In the genomic region with DNA sequence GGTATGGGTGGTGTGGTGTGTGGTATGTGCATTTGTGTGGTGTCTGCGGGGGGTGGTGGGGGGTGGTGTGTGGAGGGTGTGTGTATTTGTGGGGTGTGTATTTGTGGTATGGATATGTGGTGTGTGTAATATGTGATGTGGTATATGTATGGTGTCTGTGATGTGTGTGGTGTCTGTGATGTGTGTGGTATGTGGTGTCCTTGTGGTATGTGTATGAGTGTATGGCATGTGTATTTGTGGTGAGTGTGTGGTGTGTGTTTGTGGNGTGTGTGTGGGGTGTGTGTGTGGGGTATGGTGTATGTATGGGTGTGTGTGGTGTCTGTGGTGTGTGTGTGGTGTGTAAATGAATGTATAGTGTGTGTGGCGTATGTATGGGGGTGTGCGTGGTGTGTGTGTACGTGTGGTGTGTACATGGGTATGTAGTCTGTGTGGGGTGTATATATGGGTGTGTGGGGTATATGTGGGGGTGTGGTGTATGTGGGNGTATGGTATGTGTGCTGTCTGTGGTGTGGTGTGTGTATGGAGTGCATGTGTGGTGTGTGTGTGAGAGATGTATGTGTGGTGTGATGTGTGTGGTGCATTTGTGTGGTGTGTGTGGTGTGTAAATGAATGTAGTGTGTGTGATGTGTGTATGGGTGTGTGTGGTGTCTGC, we compare ENCODE assay signal across 27 cellular contexts. TPM values are rescaled to one million over a fixed set of nuclear protein-coding genes. Genes with fewer than 3 reads are reported as not detected.
A peak's percentile ranks its signal among the peaks of the same experiment; 100 is the strongest.
DNase-seq lines count a peak whose midpoint lies in the region; ATAC-seq, FAIRE-seq and TF ChIP-seq lines count a peak whose summit lies in the region.
"Had no signal": no experiment of that assay in that cellular context is flagged by ENCODE, and none has a peak within 500 bp of the region (broad histone marks: within the 10 kb centered on the region; RNA-seq: fewer than 3 reads in every experiment).

No MANE protein-coding gene starts in this region.

- H3K18ac ChIP-seq in IMR-90 (ENCODE audit: low read depth, low read length): no peak overlapping the region

- H3K27ac ChIP-seq in BLaER1 (peak overlapping the region; percentile 85), IMR-90 (ENCODE audit: insufficient read depth, low read length) (no peak overlapping the region), endothelial cell of umbilical vein (ENCODE audit: insufficient read depth, low read depth, low read length) (peak overlapping the region; percentile 87)
- H3K27ac ChIP-seq: A549, HL-60 had no signal

- TF ChIP-seq POLR2A in IMR-90 (IDR thresholded peaks at IDR 0.05; ENCODE audit: low read depth, low read length) (no peak), endothelial cell of umbilical vein (IDR thresholded peaks at IDR 0.05; ENCODE audit: low read depth, low read length) (no peak)

- BruUV-seq in IMR-90 (replicated peaks; lab: Mats Ljungman, UMichigan) (no TSS peak), endothelial cell of umbilical vein (replicated peaks; lab: Mats Ljungman, UMichigan) (no TSS peak)

- H3K4me1 Mint-ChIP-seq in activated T-cell treated with anti-CD3 and anti-CD28 coated beads, Interleukin-2, amount 50 U/mL, for 72 hours (ENCODE audit: low read depth): no peaks in the 10 kb centered on the region

- H3K9me3 Mint-ChIP-seq in activated T-cell treated with anti-CD3 and anti-CD28 coated beads, Interleukin-2, amount 50 U/mL, for 72 hours: no peaks in the 10 kb centered on the region
- H3K9me3 Mint-ChIP-seq: CD8-positive, alpha-beta T cell had no signal

- POLR2A ChIA-PET in IMR-90 (lab: Charles Lee; ENCODE audit: unreplicated experiment) (interaction anchor here (0.6 kb wide), 1 partner anchor 416 kb away, joined by 3 read pairs; no protein-coding TSS in a partner anchor), endothelial cell of umbilical vein (lab: Charles Lee) (interaction anchor here (1.5 kb wide), 1 partner anchor 14 kb away, joined by 3 read pairs; no protein-coding TSS in a partner anchor)

- H3K23ac ChIP-seq in IMR-90 (ENCODE audit: low read depth, low read length): no peak overlapping the region

- no peak overlapping the region for H2BK15ac ChIP-seq in IMR-90 (ENCODE audit: low read depth, low read length)

- H4K8ac ChIP-seq in IMR-90 (ENCODE audit: low read depth in 2 of 2, low read length in 2 of 2): no peak overlapping the region

- dilution Hi-C loops in IMR-90 (cut with HindIII; ENCODE audit: low sequenced_read_pairs, unreplicated experiment) (no loop called here), endothelial cell of umbilical vein (cut with MboI; ENCODE audit: extremely low pct_ligation_motif_present, low sequenced_read_pairs) (no loop called here)

- CTCF ChIA-PET in IMR-90 (lab: Yijun Ruan, JAX) (no interaction called here), endothelial cell of umbilical vein (lab: Charles Lee) (interaction anchor here (1.4 kb wide), 1 partner anchor 15 kb away, joined by 3 read pairs; no protein-coding TSS in a partner anchor)

- H4K20me1 ChIP-seq in BLaER1: no peaks in the 10 kb centered on the region
- no peaks in the 10 kb centered on the region for H4K20me1 ChIP-seq in IMR-90 (ENCODE audit: insufficient read depth, low read length)
- H4K20me1 ChIP-seq in endothelial cell of umbilical vein (replicated peaks; ENCODE audit: control insufficient read depth, extremely low read depth, insufficient read depth, low read length): no peaks in the 10 kb centered on the region

- no peak overlapping the region for H2AK5ac ChIP-seq in IMR-90 (ENCODE audit: low read depth, low read length)

- H3K4me2 ChIP-seq in BLaER1 (peak overlapping the region; percentile 81), IMR-90 (ENCODE audit: low read depth, low read length) (no peak overlapping the region), endothelial cell of umbilical vein (ENCODE audit: insufficient read depth, low read length) (no peak overlapping the region)
- H3K4me2 ChIP-seq: A549 had no signal

- H3K4ac ChIP-seq in IMR-90 (ENCODE audit: low read depth, low read length): no peak overlapping the region

- intact Hi-C loops in IMR-90 (cut with micrococcal nuclease) (no loop called here), endothelial cell of umbilical vein (cut with micrococcal nuclease) (loop anchor here (1.0 to 10.0 kb wide), 4 partner anchors 27 to 316 kb away; partner anchors contain the start of gene CHST15)

- no peaks in the 10 kb centered on the region for H3K36me3 Mint-ChIP-seq in activated T-cell treated with anti-CD3 and anti-CD28 coated beads, Interleukin-2, amount 50 U/mL, for 72 hours (ENCODE audit: insufficient read depth in 2 of 2)
- H3K36me3 Mint-ChIP-seq: CD8-positive, alpha-beta T cell had no signal

- DNase-seq in activated T-cell treated with anti-CD3 and anti-CD28 coated beads, Interleukin-2, amount 50 U/mL, for 72 hours: no peak
- DNase-seq in activated T-cell treated with anti-CD3 and anti-CD28 coated beads, Interleukin-2, amount 50 U/mL, for 1 hour: no peak
- DNase-seq in IMR-90 (no peak), endothelial cell of umbilical vein (ENCODE audit: low read depth, low spot score) (no peak), 8988T (no peak), NCI-H1436 treated with DMSO at 0.1 percent for 48 hours (lab: John Stamatoyannopoulos, UW) (no peak), NCI-H1048 (lab: John Stamatoyannopoulos, UW) (no peak)
- DNase-seq: Calu3; CD8-positive, alpha-beta T cell; DMS153; EL; GF-D8; H7; NCI-H1092 treated with DMSO at 0.1 percent for 48 hours; NCI-H146; NCI-H2029; NCI-H226; NCI-H524; NCI-H774; NK-92 treated with Interleukin-12 subunit alpha and Interleukin-12 subunit beta, amount 100 ng/mL, for 24 hours had no signal

- no peak for FAIRE-seq in endothelial cell of umbilical vein (lab: Jason Lieb, UNC)
- FAIRE-seq: A549, HepG2 had no signal

- no peaks in the 10 kb centered on the region for H3K36me3 ChIP-seq in BLaER1
- no peaks in the 10 kb centered on the region for H3K36me3 ChIP-seq in IMR-90 (ENCODE audit: control insufficient read depth, insufficient read depth, low read length)
- H3K36me3 ChIP-seq in endothelial cell of umbilical vein (ENCODE audit: control insufficient read depth in 2 of 2, extremely low read depth in 1 of 2, insufficient read depth in 2 of 2, low read length in 2 of 2): no peaks in the 10 kb centered on the region
- H3K36me3 ChIP-seq: Peyer's patch had no signal

- H3K9me3 ChIP-seq in BLaER1 (no peaks in the 10 kb centered on the region), IMR-90 (ENCODE audit: control insufficient read depth, insufficient read depth, low read length) (peaks cover 4% of the 10 kb centered on the region), endothelial cell of umbilical vein (replicated peaks; ENCODE audit: control insufficient read depth, insufficient read depth, low read length) (no peaks in the 10 kb centered on the region)
- H3K9me3 ChIP-seq: A549, Peyer's patch had no signal

- no peak overlapping the region for H3K9ac ChIP-seq in BLaER1
- no peak overlapping the region for H3K9ac ChIP-seq in IMR-90 (ENCODE audit: low read depth, low read length)
- no peak overlapping the region for H3K9ac ChIP-seq in endothelial cell of umbilical vein (replicated peaks; ENCODE audit: extremely low read depth, insufficient read depth, low read length)

- no peak overlapping the region for H3K14ac ChIP-seq in IMR-90 (replicated peaks; ENCODE audit: low read depth, low read length)

- H2AFZ ChIP-seq in IMR-90 (replicated peaks; ENCODE audit: low read length, poor library complexity) (peak overlapping the region; percentile 21), endothelial cell of umbilical vein (ENCODE audit: low read depth, low read length) (no peak overlapping the region)

- H2BK5ac ChIP-seq in IMR-90 (ENCODE audit: low read depth, low read length, poor library complexity, severe bottlenecking): peak overlapping the region; percentile 89

- H4K91ac ChIP-seq in IMR-90 (ENCODE audit: insufficient read depth, low read depth, low read length): no peak overlapping the region

- H3K4me1 ChIP-seq in BLaER1 (peaks cover 97% of the 10 kb centered on the region), IMR-90 (ENCODE audit: control insufficient read depth, insufficient read depth, low read length) (no peaks in the 10 kb centered on the region), endothelial cell of umbilical vein (ENCODE audit: control insufficient read depth, extremely low read depth, insufficient read depth, low read length) (peaks cover 21% of the 10 kb centered on the region)
- H3K4me1 ChIP-seq: A549 had no signal

- no peak overlapping the region for H3K4me3 Mint-ChIP-seq in activated T-cell treated with anti-CD3 and anti-CD28 coated beads, Interleukin-2, amount 50 U/mL, for 72 hours
- H3K4me3 Mint-ChIP-seq: CD8-positive, alpha-beta T cell had no signal

- H3K79me1 ChIP-seq in IMR-90 (ENCODE audit: low read depth in 1 of 2, low read length in 2 of 2): no peaks in the 10 kb centered on the region

- in situ Hi-C loops in IMR-90 (cut with MboI; ENCODE audit: low sequenced_read_pairs): no loop called here

- TF ChIP-seq CTCF in IMR-90 (conservative IDR thresholded peaks at IDR 0.05; ENCODE audit: low read depth, low read length): no peak
- TF ChIP-seq CTCF in endothelial cell of umbilical vein (IDR thresholded peaks at IDR 0.05; ENCODE audit: extremely low read depth in 1 of 2, insufficient read depth in 1 of 2, low read depth in 1 of 2, low read length in 2 of 2): no peak

- H3K4me3 ChIP-seq in BLaER1 (no peak overlapping the region), IMR-90 (ENCODE audit: insufficient read depth, low read depth, low read length) (no peak overlapping the region), endothelial cell of umbilical vein (replicated peaks in 1 of 3; ENCODE audit: insufficient read depth in 1 of 3, low read depth in 1 of 3, low read length in 3 of 3) (no peak overlapping the region)
- H3K4me3 ChIP-seq: A549, Peyer's patch had no signal

- peak; percentile 33 to 66 for ATAC-seq in activated T-cell treated with anti-CD3 and anti-CD28 coated beads, Interleukin-2, amount 50 U/mL, for 72 hours (replicated peaks in 1 of 2)
- ATAC-seq in IMR-90 (ENCODE audit: low read depth): no peak
- ATAC-seq: A549, HepG2, SK-N-SH treated with all-trans-retinoic acid at 6 μM for 48 hours had no signal

- H3K27ac Mint-ChIP-seq in activated T-cell treated with anti-CD3 and anti-CD28 coated beads, Interleukin-2, amount 50 U/mL, for 72 hours: no peak overlapping the region
- H3K27ac Mint-ChIP-seq: CD8-positive, alpha-beta T cell had no signal

- no peak overlapping the region for H4K5ac ChIP-seq in IMR-90 (ENCODE audit: low read depth, low read length)

- WGBS in IMR-90 (ENCODE audit: extremely low coverage in 2 of 2, insufficient read length in 1 of 2), 2 experiments: 81 to 100% methylated on average over 3 to 4 of the region's 4 CpGs

- H3K27me3 ChIP-seq in BLaER1 (no peaks in the 10 kb centered on the region), IMR-90 (ENCODE audit: control insufficient read depth, insufficient read depth, low read length) (no peaks in the 10 kb centered on the region), endothelial cell of umbilical vein (ENCODE audit: control insufficient read depth in 2 of 2, insufficient read depth in 2 of 2, low read length in 2 of 2) (no peaks in the 10 kb centered on the region)
- H3K27me3 ChIP-seq: Peyer's patch had no signal

- no peak overlapping the region for H2BK20ac ChIP-seq in IMR-90 (ENCODE audit: low read depth, low read length)

- TF ChIP-seq RAD21 in IMR-90 (IDR thresholded peaks at IDR 0.05; ENCODE audit: low read length): no peak

- H3K79me2 ChIP-seq in endothelial cell of umbilical vein (ENCODE audit: control insufficient read depth, insufficient read depth, low read length): no peaks in the 10 kb centered on the region

- H3K27me3 Mint-ChIP-seq in activated T-cell treated with anti-CD3 and anti-CD28 coated beads, Interleukin-2, amount 50 U/mL, for 72 hours (ENCODE audit: low read depth): no peaks in the 10 kb centered on the region

- no peak overlapping the region for H3K56ac ChIP-seq in IMR-90 (ENCODE audit: extremely low read depth, insufficient read depth, low read length)

- H3K9me1 ChIP-seq in IMR-90 (ENCODE audit: insufficient read depth, low read length) (no peaks in the 10 kb centered on the region), endothelial cell of umbilical vein (replicated peaks; ENCODE audit: control insufficient read depth, extremely low read depth, insufficient read depth, low read length) (no peaks in the 10 kb centered on the region)

- H2BK120ac ChIP-seq in IMR-90 (ENCODE audit: low read depth, low read length): no peak overlapping the region

- H2AK9ac ChIP-seq in IMR-90 (replicated peaks; ENCODE audit: low read depth, low read length, poor library complexity): no peak overlapping the region

RNA-seq across cellular contexts. Expression of gene CHST15, which starts 27.1 kb away (rescaled TPM):
- total RNA-seq in activated T-cell treated with anti-CD3 and anti-CD28 coated beads, Interleukin-2, amount 50 U/mL, for 72 hours: 1 to 10 TPM in 1 of 2 donors, under 1 TPM in 1; 0.38 to 2.4 TPM
- total RNA-seq in IMR-90 (2012; rRNA removed) (0.18 and 0.28 TPM in 2 replicates), endothelial cell of umbilical vein (23.1 and 29.2 TPM in 2 replicates)
- polyA plus RNA-seq in IMR-90 (2012; rRNA removed) (0.10 and 0.14 TPM in 2 replicates), endothelial cell of umbilical vein (21.8 and 23.1 TPM in 2 replicates)
- polyA plus RNA-seq in IMR-90 (2012; cell fraction: cytosol; rRNA removed): 0.02 and 0.08 TPM in 2 replicates
- 0.12 and 0.18 TPM in 2 replicates for polyA plus RNA-seq in IMR-90 (2012; cell fraction: nucleus; rRNA removed; ENCODE audit: low replicate concordance)
- polyA plus RNA-seq in endothelial cell of umbilical vein (2011; cell fraction: cytosol; rRNA removed): 14.3 and 15.2 TPM in 2 replicates
- 29.3 and 31.5 TPM in 2 replicates for polyA plus RNA-seq in endothelial cell of umbilical vein (2011; cell fraction: nucleus; rRNA removed)
- polyA plus RNA-seq in endothelial cell of umbilical vein (2012): 3.8 and 6.1 TPM in 2 replicates
- 41.4 and 50.1 TPM in 2 replicates for polyA minus RNA-seq in endothelial cell of umbilical vein
- polyA minus RNA-seq in endothelial cell of umbilical vein (2011; cell fraction: cytosol; rRNA and poly(A)+ RNA removed): 4.9 TPM
- polyA minus RNA-seq in endothelial cell of umbilical vein (2011; cell fraction: nucleus; rRNA and poly(A)+ RNA removed): 25.5 and 33.0 TPM in 2 replicates
- total RNA-seq: HT-29 had no signal
